9 cellular contexts compared by ENCODE assay signal in the genomic region with DNA sequence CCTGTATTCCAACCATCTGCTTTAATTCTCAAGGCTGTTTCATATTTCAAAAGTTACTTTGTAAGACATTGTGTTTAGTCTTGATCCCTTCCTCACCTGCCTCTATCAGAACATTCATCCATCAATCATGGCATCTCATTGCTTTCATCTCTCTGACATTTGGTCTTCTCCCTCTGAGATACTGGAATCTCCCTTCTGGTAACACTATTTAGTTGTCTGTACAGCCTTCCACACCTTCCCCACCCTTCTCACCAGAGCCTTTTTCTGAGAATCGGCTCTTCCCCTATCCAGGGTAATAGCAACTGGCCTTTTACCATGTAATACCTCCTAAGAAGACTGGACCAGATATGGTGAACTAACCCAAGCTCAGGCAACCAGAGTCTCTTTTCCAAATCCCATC. TPM values are rescaled to one million over a fixed set of nuclear protein-coding genes. Genes with fewer than 3 reads are reported as not detected.
"Had no signal": no experiment of that assay in that cellular context is flagged by ENCODE, and none has a peak within 500 bp of the region (broad histone marks: within the 10 kb centered on the region; RNA-seq: fewer than 3 reads in every experiment).

No MANE protein-coding gene starts in this region.

- H3K36me3 Mint-ChIP-seq: IgD-negative memory B cell had no signal

- H3K27ac ChIP-seq: HL-60 had no signal

- DNase-seq: IMR-90, KBM-7, KG1 had no signal

- H3K4me3 ChIP-seq: K562 had no signal

- H3K4me1 Mint-ChIP-seq: IgD-negative memory B cell had no signal

- H3K4me3 Mint-ChIP-seq: IgD-negative memory B cell had no signal

- FAIRE-seq: HepG2, HTR-8/SVneo, K562 had no signal

- H3K27me3 Mint-ChIP-seq: IgD-negative memory B cell had no signal

- ATAC-seq: HepG2, K562 had no signal

- H3K27ac Mint-ChIP-seq: IgD-negative memory B cell had no signal

RNA-seq across cellular contexts. Expression of a gene that starts 10.1 kb away (rescaled TPM):
- total RNA-seq: HepG2, HT-29 had no signal
- polyA plus RNA-seq: HepG2, IgD-negative memory B cell, K562 had no signal
